8 cellular contexts compared by ENCODE assay signal in the genomic region with DNA sequence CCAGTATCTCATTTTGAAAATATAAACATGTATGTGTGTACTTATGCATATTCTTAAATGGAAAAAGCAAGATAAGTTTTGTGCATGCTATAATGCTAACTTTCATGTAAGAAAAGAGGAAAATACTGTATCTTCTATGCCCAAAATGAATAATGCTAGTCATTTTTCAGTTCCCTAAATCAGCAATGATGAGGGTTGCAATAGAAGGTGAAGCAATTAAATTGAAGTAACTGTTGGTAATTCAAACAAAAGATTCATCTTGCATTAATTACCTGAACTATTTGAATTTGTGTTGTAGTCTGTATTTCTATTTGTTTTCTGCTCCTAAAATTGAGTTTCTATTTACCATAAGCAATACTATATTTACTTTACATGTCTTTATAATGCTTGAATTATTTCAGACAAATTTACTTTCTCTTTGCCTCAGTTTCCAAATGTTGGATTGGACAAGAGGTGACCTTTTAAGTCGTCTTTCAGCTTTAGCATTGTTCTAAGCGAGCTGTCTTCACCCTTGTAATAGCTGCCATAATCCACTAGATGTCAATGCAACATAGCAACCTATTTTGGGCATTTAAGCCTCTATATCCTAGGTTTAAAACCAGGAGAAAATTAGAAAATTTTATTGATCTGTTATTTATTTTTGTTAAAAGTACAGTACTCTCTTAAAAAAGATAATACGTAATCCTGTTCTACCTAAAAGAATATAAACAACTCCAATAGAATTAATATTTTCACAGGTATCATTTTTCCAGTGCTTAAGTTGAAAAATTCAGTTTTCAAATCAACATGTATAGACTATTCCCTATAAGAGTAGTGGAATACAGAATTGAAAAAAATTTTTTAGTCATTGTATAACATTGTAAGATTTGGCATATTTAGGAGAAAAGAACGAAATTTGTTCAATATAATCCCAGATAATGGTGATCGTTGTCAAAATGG. TPM values are rescaled to one million over a fixed set of nuclear protein-coding genes. Genes with fewer than 3 reads are reported as not detected.
DNase-seq lines count a peak whose midpoint lies in the region; ATAC-seq and TF ChIP-seq lines count a peak whose summit lies in the region.

No MANE protein-coding gene starts in this region.

- DNase-seq in EL (peak; percentile 49), HFF-Myc (ENCODE audit: extremely low read depth, low read depth) (peak; percentile 25), NCI-H748 (lab: John Stamatoyannopoulos, UW; ENCODE audit: unreplicated experiment) (peak; percentile 62), mammary epithelial cell (peak; percentile 41), left colon (no peak), aorta (no peak), T-helper 9 cell (no peak), cortex of kidney (lab: John Stamatoyannopoulos, UW) (no peak)

- H3K4me1 ChIP-seq in mammary epithelial cell (ENCODE audit: insufficient read depth, low read length) = no peaks in the 10 kb centered on the region
- H3K4me1 ChIP-seq in aorta (ENCODE audit: control insufficient read depth in 1 of 2, insufficient read depth in 2 of 2, low read length in 2 of 2) = no peaks in the 10 kb centered on the region

- H3K4me3 ChIP-seq in HFF-Myc (replicated peaks; ENCODE audit: low read depth, low read length) (no peak overlapping the region), mammary epithelial cell (replicated peaks in 1 of 3; ENCODE audit: insufficient read depth in 1 of 3, low read depth in 2 of 3, low read length in 3 of 3) (no peak overlapping the region), aorta (ENCODE audit: low read length in 2 of 2) (no peak overlapping the region)

- no peak overlapping the region for H2AFZ ChIP-seq in mammary epithelial cell (ENCODE audit: low read depth, low read length)

- ATAC-seq in left colon (peak; percentile 72), aorta (ENCODE audit: low FRiP score) (peak; percentile 82)

- no peak overlapping the region for H3K9ac ChIP-seq in mammary epithelial cell (ENCODE audit: insufficient read depth, low read length)

- CTCF ChIA-PET in mammary epithelial cell (lab: Charles Lee; ENCODE audit: low non-redundant PET) = interaction anchor here (0.6 to 1.5 kb wide), 3 partner anchors 29 to 139 kb away, joined by 3 to 12 read pairs (median 3); no protein-coding TSS in a partner anchor

- dilution Hi-C loops in mammary epithelial cell (cut with HindIII; ENCODE audit: low sequenced_read_pairs) = no loop called here

- H3K27me3 ChIP-seq in mammary epithelial cell (ENCODE audit: insufficient read depth, low read length) (no peaks in the 10 kb centered on the region), aorta (ENCODE audit: control insufficient read depth in 1 of 2, insufficient read depth in 2 of 2, low read length in 1 of 2) (no peaks in the 10 kb centered on the region)

- H3K36me3 ChIP-seq in mammary epithelial cell (ENCODE audit: insufficient read depth, low read length) (no peaks in the 10 kb centered on the region), aorta (ENCODE audit: control insufficient read depth in 1 of 2, insufficient read depth in 2 of 2, low read length in 1 of 2) (no peaks in the 10 kb centered on the region)

- TF ChIP-seq CTCF in HFF-Myc (IDR thresholded peaks at IDR 0.05; ENCODE audit: low read depth, low read length, missing control alignments) (peak; percentile 74), mammary epithelial cell (conservative IDR thresholded peaks at IDR 0.05 in 1 of 2, IDR thresholded peaks at IDR 0.05 in 1 of 2; ENCODE audit: extremely low read depth in 1 of 2, insufficient read depth in 1 of 2, low read depth in 1 of 2, low read length in 2 of 2) (peak; percentile 92 to 98)

- WGBS in mammary epithelial cell (ENCODE audit: low coverage, missing lambda C conversion rate) = 22% methylated on average over 5 of the region's 5 CpGs
- 38 to 39% methylated on average over 5 of the region's 5 CpGs for WGBS in aorta, 2 donors

- H3K27ac ChIP-seq in mammary epithelial cell (ENCODE audit: insufficient read depth, low read depth, low read length) = no peak overlapping the region
- H3K27ac ChIP-seq in aorta (ENCODE audit: low read depth in 1 of 2, low read length in 2 of 2) = no peak overlapping the region

- no peaks in the 10 kb centered on the region for H3K79me2 ChIP-seq in mammary epithelial cell (ENCODE audit: insufficient read depth, low read length)

- BruUV-seq in mammary epithelial cell (replicated peaks; lab: Mats Ljungman, UMichigan) = no TSS peak

- intact Hi-C loops in mammary epithelial cell (cut with micrococcal nuclease) = loop anchor here (1.0 to 2.0 kb wide), 5 partner anchors 43 to 370 kb away; no protein-coding TSS in a partner anchor
- intact Hi-C loops in left colon (cut with DNase I, micrococcal nuclease) = loop anchor here in 1 of 2 donors (5.0 kb wide), 2 partner anchors 41 to 371 kb away; no protein-coding TSS in a partner anchor
- intact Hi-C loops in aorta (cut with DNase I) = loop anchor here (5.0 to 10.0 kb wide), 3 partner anchors 41 to 363 kb away; no protein-coding TSS in a partner anchor

- no peak overlapping the region for H3K4me2 ChIP-seq in mammary epithelial cell (ENCODE audit: insufficient read depth, low read depth, low read length)

- in situ Hi-C loops in mammary epithelial cell (cut with MboI; ENCODE audit: low sequenced_read_pairs in 2 of 2) = loop anchor here in 1 of 2 donors (25.0 kb wide), 1 partner anchor 366 kb away; no protein-coding TSS in a partner anchor

- no peaks in the 10 kb centered on the region for H4K20me1 ChIP-seq in mammary epithelial cell (ENCODE audit: insufficient read depth, low read length)

- H3K9me3 ChIP-seq in mammary epithelial cell (replicated peaks; ENCODE audit: insufficient read depth, low read length) (no peaks in the 10 kb centered on the region), aorta (ENCODE audit: control insufficient read depth, low read length) (peaks cover 2% of the 10 kb centered on the region)

RNA-seq across cellular contexts. Expression of gene IFNGR1, which starts 52.3 kb away (rescaled TPM):
- total RNA-seq in mammary epithelial cell (100 to 1,000 TPM in 1 of 2 donors, 10 to 100 TPM in 1; 54.7 to 137 TPM), left colon (100 to 1,000 TPM in 1 of 2 donors, 10 to 100 TPM in 1; 77.2 to 106 TPM), aorta (10 to 100 TPM; 64.4 to 82.8 TPM)
- polyA plus RNA-seq in mammary epithelial cell (30.0 TPM), aorta (10 to 100 TPM; 46.1 to 59.5 TPM)
- polyA minus RNA-seq in mammary epithelial cell = 17.6 TPM

Comparison
In these comparisons a context has a peak if more than half of its experiments do, and no peak if none do; other contexts are left out.
1. DNase-seq: peak in EL (single experiment), HFF-Myc (single experiment), NCI-H748 (single experiment) and mammary epithelial cell (single experiment); none in left colon (0 of 2), aorta (0 of 2), T-helper 9 cell (single experiment) and cortex of kidney (single experiment).